9 cellular contexts compared by ENCODE assay signal in the genomic region with DNA sequence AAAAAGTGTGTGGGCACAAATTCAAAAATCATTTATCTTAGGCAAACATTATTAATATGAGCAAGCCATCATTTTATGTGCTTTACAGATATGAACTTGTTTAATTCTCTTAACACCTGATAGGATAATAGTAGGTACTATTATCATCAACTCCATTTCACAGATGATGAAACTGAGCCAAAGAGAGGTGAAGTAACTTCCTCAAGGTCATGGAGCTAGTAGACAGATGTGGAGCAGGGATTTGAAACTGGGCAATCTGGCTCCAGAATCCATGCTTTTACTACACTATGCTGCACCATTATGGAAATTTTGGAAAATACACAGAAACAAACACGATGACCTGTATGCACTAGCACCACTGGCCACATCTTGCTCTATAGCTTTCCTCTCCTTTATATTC. TPM values are rescaled to one million over a fixed set of nuclear protein-coding genes. Genes with fewer than 3 reads are reported as not detected.
DNase-seq lines count a peak whose midpoint lies in the region; ATAC-seq and TF ChIP-seq lines count a peak whose summit lies in the region.
"Had no signal": no experiment of that assay in that cellular context is flagged by ENCODE, and none has a peak within 500 bp of the region (broad histone marks: within the 10 kb centered on the region; RNA-seq: fewer than 3 reads in every experiment).

No MANE protein-coding gene starts in this region.

- H3K4me3 ChIP-seq in left ventricle myocardium inferior, result peak overlapping the region; percentile 82
- peak overlapping the region in 1 of 4 donors; percentile 81 for H3K4me3 ChIP-seq in Peyer's patch
- peak overlapping the region; percentile 91 for H3K4me3 ChIP-seq in kidney epithelial cell (ENCODE audit: low read depth, low read length)
- H3K4me3 ChIP-seq in vagina, result peak overlapping the region; percentile 59 to 64

- ATAC-seq in left ventricle myocardium superior, result no peak

- H3K9me3 ChIP-seq in left ventricle myocardium inferior (replicated peaks) (no peaks in the 10 kb centered on the region), Peyer's patch (no peaks in the 10 kb centered on the region), vagina (no peaks in the 10 kb centered on the region)

- DNase-seq in left ventricle myocardium inferior (no peak), left ventricle myocardium superior (no peak), Peyer's patch (no peak), kidney epithelial cell (ENCODE audit: low read depth) (no peak), vagina (ENCODE audit: extremely low spot score in 2 of 2) (no peak), retina (no peak)
- DNase-seq in activated CD4-positive, CD25-positive, alpha-beta regulatory T cell (lab: John Stamatoyannopoulos, UW), result no peak
- DNase-seq in effector CD8-positive, alpha-beta T cell (lab: John Stamatoyannopoulos, UW), result no peak

- H3K27ac ChIP-seq in left ventricle myocardium inferior (replicated peaks), result peak overlapping the region; percentile 90
- peak overlapping the region in 3 of 4 donors; percentile 70 to 86 (median 81) for H3K27ac ChIP-seq in Peyer's patch
- H3K27ac ChIP-seq in vagina, result peak overlapping the region; percentile 42

- H3K36me3 ChIP-seq in left ventricle myocardium inferior, result no peaks in the 10 kb centered on the region
- H3K36me3 ChIP-seq in Peyer's patch, result no peaks in the 10 kb centered on the region
- H3K36me3 ChIP-seq in kidney epithelial cell (ENCODE audit: control insufficient read depth, insufficient read depth, low read length), result no peaks in the 10 kb centered on the region
- no peaks in the 10 kb centered on the region for H3K36me3 ChIP-seq in vagina

- H3K4me1 ChIP-seq in left ventricle myocardium inferior, result peaks cover 26% of the 10 kb centered on the region
- H3K4me1 ChIP-seq in Peyer's patch, result peaks cover 0 to 7% (median 0%) of the 10 kb centered on the region in 4 donors
- H3K4me1 ChIP-seq in vagina, result peaks cover 21% of the 10 kb centered on the region

- intact Hi-C loops in left ventricle myocardium inferior (cut with micrococcal nuclease), result no loop called here
- intact Hi-C loops in left ventricle myocardium superior (cut with micrococcal nuclease), result no loop called here
- intact Hi-C loops in vagina (cut with DNase I), result no loop called here

- TF ChIP-seq CTCF in left ventricle myocardium inferior (IDR thresholded peaks at IDR 0.05; ENCODE audit: borderline replicate concordance), result no peak
- TF ChIP-seq CTCF in Peyer's patch (IDR thresholded peaks at IDR 0.05), result no peak
- TF ChIP-seq CTCF in kidney epithelial cell (IDR thresholded peaks at IDR 0.05; ENCODE audit: insufficient read depth, low read length, poor library complexity, severe bottlenecking), result no peak
- no peak for TF ChIP-seq CTCF in vagina (IDR thresholded peaks at IDR 0.05)

- no peaks in the 10 kb centered on the region for H3K27me3 ChIP-seq in left ventricle myocardium inferior (ENCODE audit: low read depth)
- no peaks in the 10 kb centered on the region for H3K27me3 ChIP-seq in Peyer's patch
- H3K27me3 ChIP-seq in kidney epithelial cell (ENCODE audit: control insufficient read depth, insufficient read depth, low read length), result no peaks in the 10 kb centered on the region
- H3K27me3 ChIP-seq in vagina, result no peaks in the 10 kb centered on the region

- TF ChIP-seq POLR2A in Peyer's patch (IDR thresholded peaks at IDR 0.05), result no peak
- TF ChIP-seq POLR2A in vagina (IDR thresholded peaks at IDR 0.05), result no peak

RNA-seq across cellular contexts. Expression of gene PIN4, which starts 1.0 kb away (rescaled TPM):
- total RNA-seq in left ventricle myocardium inferior, result 12.5 TPM
- 10.3 TPM for total RNA-seq in left ventricle myocardium superior
- total RNA-seq in Peyer's patch, result 10 to 100 TPM in 3 of 4 donors, 1 to 10 TPM in 1; 6.5 to 19.0 (median 11.3) TPM
- 7.1 and 9.0 TPM in 2 replicates for total RNA-seq in kidney epithelial cell
- total RNA-seq in vagina, result 12.0 TPM

RNA-seq across cellular contexts. Expression of gene RTL5, which starts 48.8 kb away (rescaled TPM):
- 2.6 TPM for total RNA-seq in left ventricle myocardium inferior
- 2.5 TPM for total RNA-seq in left ventricle myocardium superior
- 1 to 10 TPM in 3 of 4 donors, under 1 TPM in 1; 0.18 to 1.7 (median 1.4) TPM for total RNA-seq in Peyer's patch
- total RNA-seq in kidney epithelial cell, result 2.3 and 2.7 TPM in 2 replicates
- total RNA-seq in vagina, result 4.4 TPM

RNA-seq across cellular contexts. Expression of gene ERCC6L, which starts 58.3 kb away (rescaled TPM):
- total RNA-seq in left ventricle myocardium inferior (not detected), left ventricle myocardium superior (0.05 TPM), Peyer's patch (1 to 10 TPM in 1 of 4 donors, under 1 TPM in 3; 0.18 to 5.8 (median 0.65) TPM), kidney epithelial cell (0.82 and 0.92 TPM in 2 replicates), vagina (0.74 TPM)
- total RNA-seq: myocyte had no signal
